8 cellular contexts compared by ENCODE assay signal in the genomic region with DNA sequence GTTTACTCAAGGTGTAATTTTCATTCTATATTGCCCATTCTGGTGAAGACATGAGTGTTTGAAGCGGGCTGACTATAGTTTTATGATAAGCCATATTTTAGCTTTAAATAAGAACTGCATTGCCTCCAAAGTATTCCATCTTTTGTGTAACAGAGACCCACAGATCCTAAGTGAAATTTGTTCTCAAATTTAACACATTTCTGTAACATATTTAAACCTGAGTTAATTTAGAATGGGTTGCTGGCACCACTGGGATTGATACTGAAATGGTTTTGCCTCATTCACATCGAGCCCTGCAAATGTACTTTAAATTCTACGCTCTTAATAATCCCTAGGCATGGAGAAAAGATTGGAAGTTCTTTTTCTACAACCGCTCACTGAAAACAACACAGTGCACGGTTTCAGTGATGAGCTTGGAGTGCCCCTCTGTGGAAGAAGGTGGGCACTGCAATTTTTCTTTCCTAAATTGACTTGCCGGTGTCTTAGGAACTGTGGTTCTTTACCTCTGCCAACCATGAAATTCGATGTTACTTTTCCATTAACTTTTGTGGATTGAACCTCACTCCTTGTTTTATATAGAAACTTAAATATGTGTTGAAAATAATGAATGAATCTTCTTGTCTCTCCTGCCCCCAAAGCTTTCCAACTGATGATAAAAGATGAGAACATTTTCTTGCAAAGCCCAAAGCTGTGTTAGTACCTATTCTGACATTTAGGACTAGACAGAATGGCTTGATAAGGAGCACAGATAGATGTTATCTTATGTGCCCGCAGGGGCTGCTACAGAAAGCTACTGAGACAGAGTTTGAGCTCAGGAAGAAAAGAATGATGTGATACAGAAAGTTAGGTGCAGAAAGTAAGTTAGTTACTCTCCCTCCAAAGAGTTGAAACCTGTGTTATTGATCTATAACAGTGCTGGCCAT.
DNase-seq lines count a peak whose midpoint lies in the region; ATAC-seq and TF ChIP-seq lines count a peak whose summit lies in the region.

No MANE protein-coding gene starts in this region.

- H3K27ac ChIP-seq in HUES64 (ENCODE audit: low read depth, low read length): no peak overlapping the region
- peak overlapping the region; percentile 54 for H3K27ac ChIP-seq in OCI-LY7 (ENCODE audit: low read depth, low read length, poor library complexity, severe bottlenecking)

- CTCF ChIA-PET in OCI-LY7 (lab: Charles Lee; ENCODE audit: unreplicated experiment): interaction anchor here (1.1 kb wide), 2 partner anchors 30 to 66 kb away, joined by 3 to 4 read pairs; no protein-coding TSS in a partner anchor

- H3K4me1 Mint-ChIP-seq in nephron: peaks cover 6% of the 10 kb centered on the region

- H3K79me2 ChIP-seq in OCI-LY7 (ENCODE audit: insufficient read depth, low read depth, low read length): no peaks in the 10 kb centered on the region

- DNase-seq in DMS153 treated with DMSO at 0.1 percent for 48 hours (lab: John Stamatoyannopoulos, UW; ENCODE audit: unreplicated experiment) (peak; percentile 85), OCI-LY7 (ENCODE audit: low spot score) (peak; percentile 77), fibroblast of peridontal ligament (ENCODE audit: extremely low read depth) (peak; percentile 79), superior temporal gyrus (ENCODE audit: extremely low spot score) (peak; percentile 98)
- DNase-seq in activated T-cell treated with anti-CD3 and anti-CD28 coated beads, Interleukin-2, amount 50 U/mL, for 48 hours: peak; percentile 72 to 76

- peaks cover 39% of the 10 kb centered on the region for H3K27me3 Mint-ChIP-seq in nephron (ENCODE audit: low read depth)

- peak overlapping the region; percentile 64 for H3K4me3 ChIP-seq in HUES64 (ENCODE audit: low read length)
- no peak overlapping the region for H3K4me3 ChIP-seq in OCI-LY7 (ENCODE audit: low read depth, low read length, poor library complexity, severe bottlenecking)

- peaks cover 16% of the 10 kb centered on the region; the same call in 1 of the 2 replicates for H3K27me3 ChIP-seq in HUES64 (ENCODE audit: insufficient read depth, low read length)

- no peaks in the 10 kb centered on the region for H3K9me3 Mint-ChIP-seq in nephron

- POLR2A ChIA-PET in OCI-LY7 (lab: Charles Lee): interaction anchor here (0.6 to 1.2 kb wide), 6 partner anchors 11 to 291 kb away, joined by 3 to 4 read pairs (median 3); no protein-coding TSS in a partner anchor

- no peaks in the 10 kb centered on the region for H3K9me2 ChIP-seq in OCI-LY7 (ENCODE audit: insufficient read depth, low read length)

- H3K9ac ChIP-seq in HUES64 (ENCODE audit: low read depth, low read length): no peak overlapping the region

- peak overlapping the region; percentile 95 for H2AFZ ChIP-seq in OCI-LY7 (ENCODE audit: low read length)

- peak; percentile 69 for ATAC-seq in GM21447 (IDR thresholded peaks at IDR 0.05; ENCODE audit: unreplicated experiment)

- H3K4me2 ChIP-seq in OCI-LY7 (ENCODE audit: low read length): peak overlapping the region; percentile 75

- H3K4me1 ChIP-seq in HUES64 (ENCODE audit: insufficient read depth, low read length) (peaks cover 11% of the 10 kb centered on the region; the same call in 1 of the 2 replicates), OCI-LY7 (ENCODE audit: insufficient read depth, low read length, poor library complexity, severe bottlenecking) (peaks cover 12% of the 10 kb centered on the region)

- 15% methylated on average over 7 of the region's 8 CpGs for WGBS in HUES64

- TF ChIP-seq CTCF in OCI-LY7 (conservative IDR thresholded peaks at IDR 0.05; ENCODE audit: low read length) (peak; percentile 99), nephron (IDR thresholded peaks at IDR 0.05; ENCODE audit: unreplicated experiment in 3 of 3) (peak; percentile 91)

- intact Hi-C loops in OCI-LY7 (cut with micrococcal nuclease; ENCODE audit: unreplicated experiment): loop anchor here (1.0 to 10.0 kb wide), 7 partner anchors 65 to 1579 kb away; no protein-coding TSS in a partner anchor

- peak overlapping the region; percentile 18 to 72 (median 70) for H3K27ac Mint-ChIP-seq in nephron

- no peaks in the 10 kb centered on the region for H4K20me1 ChIP-seq in OCI-LY7 (ENCODE audit: insufficient read depth, low read length)

- no TSS peak for BruUV-seq in OCI-LY7 (replicated peaks; lab: Mats Ljungman, UMichigan)

- H3K9me3 ChIP-seq in HUES64 (ENCODE audit: insufficient read depth, low read depth, low read length): no peaks in the 10 kb centered on the region
- H3K9me3 ChIP-seq in OCI-LY7 (ENCODE audit: low read length): no peaks in the 10 kb centered on the region

- H3K4me3 Mint-ChIP-seq in nephron: peak overlapping the region; percentile 75 to 85 (median 79)

- H3K36me3 Mint-ChIP-seq in nephron (ENCODE audit: low read depth): no peaks in the 10 kb centered on the region

- H3K36me3 ChIP-seq in HUES64 (ENCODE audit: insufficient read depth, low read length) (no peaks in the 10 kb centered on the region), OCI-LY7 (ENCODE audit: insufficient read depth, low read length) (no peaks in the 10 kb centered on the region)
